In the genomic region with DNA sequence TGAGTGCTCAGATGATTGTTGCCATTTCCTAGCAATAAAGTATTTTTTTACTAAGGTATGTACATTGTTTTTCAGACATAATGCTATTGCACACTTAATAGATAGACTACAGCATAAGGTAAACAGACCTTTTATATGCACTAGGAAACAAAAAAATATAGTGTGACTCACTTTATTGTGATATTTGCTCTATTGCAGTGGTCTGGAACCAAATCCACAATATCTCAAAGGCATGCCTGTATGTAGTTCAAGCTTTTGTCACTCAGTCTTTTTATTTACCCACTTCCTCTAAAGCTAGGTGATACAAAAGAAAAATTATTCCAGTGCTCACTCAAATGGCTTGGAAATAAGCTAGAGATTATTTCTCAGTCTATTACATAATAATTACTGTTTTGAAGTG, we compare ENCODE assay signal across 25 cellular contexts.
"Had no signal": no experiment of that assay in that cellular context is flagged by ENCODE, and none has a peak within 500 bp of the region (broad histone marks: within the 10 kb centered on the region; RNA-seq: fewer than 3 reads in every experiment).

No MANE protein-coding gene starts in this region.

- H3K4me3 ChIP-seq: coronary artery, dorsolateral prefrontal cortex had no signal

- DNase-seq: activated B cell treated with CpG ODN at 0.5 μM for 24 hours; activated CD4-positive, alpha-beta T cell treated with anti-CD3 and anti-CD28 coated beads for 48 hours; activated CD4-positive, alpha-beta T cell treated with anti-CD3 and anti-CD28 coated beads, Interleukin-2, amount 50 U/mL, for 1 hour; activated CD4-positive, alpha-beta T cell treated with anti-CD3 and anti-CD28 coated beads, Interleukin-2, amount 50 U/mL, for 48 hours; activated CD8-positive, alpha-beta memory T cell treated with anti-CD3 and anti-CD28 coated beads for 24 hours; activated CD8-positive, alpha-beta T cell treated with anti-CD3 and anti-CD28 coated beads for 36 hours; activated effector memory CD4-positive, alpha-beta T cell treated with Interleukin-2 at 50 U/mL for 16 hours; activated gamma-delta T cell treated with Interleukin-2 at 50 U/mL for 16 hours; activated naive CD4-positive, alpha-beta T cell treated with anti-CD3 and anti-CD28 coated beads, Interleukin-2, amount 50 U/mL, for 16 hours; activated naive CD4-positive, alpha-beta T cell treated with Interleukin-2 at 50 U/mL for 16 hours; activated T-cell treated with anti-CD3 and anti-CD28 coated beads, Interleukin-2, amount 50 U/mL, for 4 hours; amniotic stem cell; anterior cingulate cortex; brain microvascular endothelial cell; dorsolateral prefrontal cortex; effector memory CD4-positive, alpha-beta T cell; endodermal cell; foreskin fibroblast; head of caudate nucleus; T1000; WERI-Rb-1 had no signal

- ATAC-seq: activated CD4-positive, CD25-positive, alpha-beta regulatory T cell treated with anti-CD3 and anti-CD28 coated beads, Interleukin-2, amount 50 U/mL, for 24 hours; activated CD8-positive, alpha-beta T cell treated with anti-CD3 and anti-CD28 coated beads for 36 hours; activated T-cell treated with anti-CD3 and anti-CD28 coated beads, Interleukin-2, amount 50 U/mL, for 4 hours; activated T-helper 17 cell treated with anti-CD3 and anti-CD28 coated beads, Interleukin-2, amount 50 U/mL, for 72 hours; esophagus mucosa had no signal

- H3K27me3 ChIP-seq: brain microvascular endothelial cell had no signal

- H3K27ac ChIP-seq: brain microvascular endothelial cell, coronary artery, dorsolateral prefrontal cortex, WERI-Rb-1 had no signal

- H3K36me3 ChIP-seq: brain microvascular endothelial cell, WERI-Rb-1 had no signal
